Comparison of ENCODE assay signal across 33 cellular contexts in the genomic region with DNA sequence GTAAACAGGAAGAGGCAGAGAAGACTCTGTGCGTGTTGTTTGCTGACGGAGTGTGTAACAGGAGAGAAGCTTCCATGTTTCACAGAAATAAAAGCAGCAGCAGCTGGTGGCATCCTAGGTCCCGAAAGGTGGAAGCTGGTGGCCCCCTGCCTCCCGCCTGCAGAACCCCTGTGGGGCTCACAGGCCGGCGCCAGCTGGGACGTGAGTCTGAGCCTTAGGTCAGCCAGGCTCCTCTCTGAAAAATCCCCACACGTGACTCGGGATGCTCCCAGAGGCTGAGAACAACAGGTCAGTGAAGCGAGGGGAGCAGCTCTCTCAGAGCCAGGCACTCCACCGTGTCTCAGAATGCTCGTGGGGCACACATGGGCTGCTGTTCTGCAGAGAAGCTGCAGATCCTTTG. TPM values are rescaled to one million over a fixed set of nuclear protein-coding genes. Genes with fewer than 3 reads are reported as not detected.
DNase-seq lines count a peak whose midpoint lies in the region; ATAC-seq and TF ChIP-seq lines count a peak whose summit lies in the region.
"Had no signal": no experiment of that assay in that cellular context is flagged by ENCODE, and none has a peak within 500 bp of the region (broad histone marks: within the 10 kb centered on the region; RNA-seq: fewer than 3 reads in every experiment).

No MANE protein-coding gene starts in this region.

- H3K4me1 ChIP-seq in right atrium auricular region (no peaks in the 10 kb centered on the region), NT2/D1 (ENCODE audit: insufficient read depth, insufficient read length) (peaks cover 31% of the 10 kb centered on the region)
- H3K4me1 ChIP-seq: colonic mucosa, SJSA1, stomach, tibial artery had no signal

- H3K27me3 ChIP-seq in right atrium auricular region (no peaks in the 10 kb centered on the region), NT2/D1 (ENCODE audit: insufficient read depth, insufficient read length) (no peaks in the 10 kb centered on the region)
- H3K27me3 ChIP-seq: BLaER1 treated with 17β-estradiol and CSF1 and Interleukin-3, amounts not matched to agents 10 nM and 100 nM; cardiac muscle cell; colonic mucosa; neutrophil; SJSA1; stomach; tibial artery had no signal

- no peak for ATAC-seq in Right ventricle myocardium superior (ENCODE audit: poor library complexity)
- ATAC-seq in activated naive CD4-positive, alpha-beta T cell treated with anti-CD3 and anti-CD28 coated beads, Interleukin-2, amount 50 U/mL, for 72 hours = no peak
- ATAC-seq in stimulated activated effector memory CD8-positive, alpha-beta T cell treated with anti-CD3 and anti-CD28 coated beads, Interleukin-12 subunit alpha, Interleukin-12 subunit beta, amount 100 ng/mL, for 72 hours = no peak
- ATAC-seq: K562, sciatic nerve had no signal

- no peaks in the 10 kb centered on the region for H3K9me3 Mint-ChIP-seq in activated naive CD4-positive, alpha-beta T cell treated with anti-CD3 and anti-CD28 coated beads, Interleukin-2, amount 50 U/mL, for 72 hours
- H3K9me3 Mint-ChIP-seq in stimulated activated effector memory CD8-positive, alpha-beta T cell treated with anti-CD3 and anti-CD28 coated beads, Interleukin-12 subunit alpha, Interleukin-12 subunit beta, amount 100 ng/mL, for 72 hours = no peaks in the 10 kb centered on the region

- H3K36me3 ChIP-seq in right atrium auricular region (peaks cover 31% of the 10 kb centered on the region), NT2/D1 (ENCODE audit: insufficient read depth, insufficient read length, low read length) (peaks cover 51% of the 10 kb centered on the region)
- H3K36me3 ChIP-seq: neutrophil, SJSA1 had no signal

- H3K4me3 ChIP-seq in right atrium auricular region (no peak overlapping the region), NT2/D1 (ENCODE audit: insufficient read length, low read depth) (no peak overlapping the region)
- H3K4me3 ChIP-seq: BLaER1 treated with 17β-estradiol and CSF1 and Interleukin-3, amounts not matched to agents 10 nM and 100 nM; cardiac muscle cell; colonic mucosa; K562; SJSA1; stomach; tibial artery had no signal

- H3K27ac Mint-ChIP-seq in activated naive CD4-positive, alpha-beta T cell treated with anti-CD3 and anti-CD28 coated beads, Interleukin-2, amount 50 U/mL, for 72 hours = peak overlapping the region; percentile 1 to 3
- H3K27ac Mint-ChIP-seq in stimulated activated effector memory CD8-positive, alpha-beta T cell treated with anti-CD3 and anti-CD28 coated beads, Interleukin-12 subunit alpha, Interleukin-12 subunit beta, amount 100 ng/mL, for 72 hours = peak overlapping the region; percentile 62
- H3K27ac Mint-ChIP-seq: progenitor cell of endocrine pancreas had no signal

- H3K36me3 Mint-ChIP-seq in activated naive CD4-positive, alpha-beta T cell treated with anti-CD3 and anti-CD28 coated beads, Interleukin-2, amount 50 U/mL, for 72 hours = no peaks in the 10 kb centered on the region
- peaks cover 4% of the 10 kb centered on the region for H3K36me3 Mint-ChIP-seq in stimulated activated effector memory CD8-positive, alpha-beta T cell treated with anti-CD3 and anti-CD28 coated beads, Interleukin-12 subunit alpha, Interleukin-12 subunit beta, amount 100 ng/mL, for 72 hours

- H3K4me3 Mint-ChIP-seq in stimulated activated effector memory CD8-positive, alpha-beta T cell treated with anti-CD3 and anti-CD28 coated beads, Interleukin-12 subunit alpha, Interleukin-12 subunit beta, amount 100 ng/mL, for 72 hours = no peak overlapping the region

- H3K27ac ChIP-seq in right atrium auricular region = no peak overlapping the region
- H3K27ac ChIP-seq: BLaER1 treated with 17β-estradiol and CSF1 and Interleukin-3, amounts not matched to agents 10 nM and 100 nM; cardiac muscle cell; colonic mucosa; neutrophil; SJSA1; stomach; tibial artery had no signal

- DNase-seq in Right ventricle myocardium superior = peak; percentile 20
- no peak for DNase-seq in right atrium auricular region (ENCODE audit: low spot score)
- DNase-seq in NT2/D1 (ENCODE audit: low read depth, low spot score) = no peak
- no peak for DNase-seq in activated naive CD4-positive, alpha-beta T cell treated with anti-CD3 and anti-CD28 coated beads, Interleukin-2, amount 50 U/mL, for 72 hours (ENCODE audit: low spot score in 2 of 2)
- DNase-seq in stimulated activated effector memory CD8-positive, alpha-beta T cell treated with anti-CD3 and anti-CD28 coated beads, Interleukin-12 subunit alpha, Interleukin-12 subunit beta, amount 100 ng/mL, for 72 hours (ENCODE audit: low spot score in 2 of 2) = no peak
- DNase-seq in activated gamma-delta T cell (lab: John Stamatoyannopoulos, UW) = no peak
- DNase-seq in NCI-H748 (lab: John Stamatoyannopoulos, UW; ENCODE audit: unreplicated experiment) = no peak
- DNase-seq: activated CD4-positive, alpha-beta T cell treated with anti-CD3 and anti-CD28 coated beads, Interleukin-2, amount 50 U/mL, for 48 hours; activated T-cell treated with anti-CD3 and anti-CD28 coated beads for 4 hours; Calu3; colonic mucosa; DMS79; effector CD8-positive, alpha-beta T cell; GDM1; HCEC 1CT; mesendoderm; NCI-H1048; NCI-H1694; NCI-H446 treated with DMSO at 0.1 percent for 48 hours; NCI-H82; stimulated activated CD8-positive, alpha-beta memory T cell treated with anti-CD3 and anti-CD28 coated beads, Interleukin-4, amount 100 ng/mL, for 48 hours; stomach; tibial artery had no signal

- H3K4me1 Mint-ChIP-seq in stimulated activated effector memory CD8-positive, alpha-beta T cell treated with anti-CD3 and anti-CD28 coated beads, Interleukin-12 subunit alpha, Interleukin-12 subunit beta, amount 100 ng/mL, for 72 hours = peaks cover 25% of the 10 kb centered on the region

- intact Hi-C loops in Right ventricle myocardium superior (cut with DNase I) = no loop called here

- no peak for TF ChIP-seq CTCF in right atrium auricular region (IDR thresholded peaks at IDR 0.05)

- peak overlapping the region; percentile 12 for H3K9ac ChIP-seq in NT2/D1 (ENCODE audit: insufficient read length, low read depth)

- H3K9me3 ChIP-seq in right atrium auricular region (no peaks in the 10 kb centered on the region), NT2/D1 (ENCODE audit: insufficient read depth, low read length) (no peaks in the 10 kb centered on the region)
- H3K9me3 ChIP-seq: BLaER1 treated with 17β-estradiol and CSF1 and Interleukin-3, amounts not matched to agents 10 nM and 100 nM; colonic mucosa; neutrophil; SJSA1; stomach; tibial artery had no signal

RNA-seq across cellular contexts. Expression of a gene that starts 27.4 kb away (rescaled TPM):
- total RNA-seq in Right ventricle myocardium superior (28.9 TPM), right atrium auricular region (10 to 100 TPM; 35.1 to 42.2 TPM)
- 10 to 100 TPM; 10.3 to 17.6 TPM for total RNA-seq in activated naive CD4-positive, alpha-beta T cell treated with anti-CD3 and anti-CD28 coated beads, Interleukin-2, amount 50 U/mL, for 72 hours
- total RNA-seq: astrocyte, Calu3, epithelial cell of proximal tubule, progenitor cell of endocrine pancreas, RPMI7951 had no signal

RNA-seq across cellular contexts. Expression of a gene that starts 51.0 kb away (rescaled TPM):
- 8.4 TPM for total RNA-seq in Right ventricle myocardium superior
- total RNA-seq in right atrium auricular region = 10 to 100 TPM in 1 of 2 donors, 1 to 10 TPM in 1; 6.4 to 13.0 TPM
- total RNA-seq in activated naive CD4-positive, alpha-beta T cell treated with anti-CD3 and anti-CD28 coated beads, Interleukin-2, amount 50 U/mL, for 72 hours = 10 to 100 TPM; 16.0 to 17.1 TPM

RNA-seq across cellular contexts. Expression of a gene that starts 51.3 kb away (rescaled TPM):
- total RNA-seq in Right ventricle myocardium superior = 10.0 TPM
- 1 to 10 TPM; 7.7 to 9.7 TPM for total RNA-seq in right atrium auricular region
- total RNA-seq in activated naive CD4-positive, alpha-beta T cell treated with anti-CD3 and anti-CD28 coated beads, Interleukin-2, amount 50 U/mL, for 72 hours = 10 to 100 TPM; 16.5 to 19.5 TPM
